In genomic region chr2:200266406-200266805, GRCh38 we compare ENCODE assay signal across 31 cellular contexts.
"Had no signal": no experiment of that assay in that cellular context is flagged by ENCODE, and none has a peak within 500 bp of the region (broad histone marks: within the 10 kb centered on the region; RNA-seq: fewer than 3 reads in every experiment).

No MANE protein-coding gene starts in this region.

- H3K9me3 ChIP-seq: adrenal gland, body of pancreas, breast epithelium had no signal

- H3K27ac ChIP-seq: adrenal gland, body of pancreas, brain microvascular endothelial cell, breast epithelium, VCaP had no signal

- H3K27me3 ChIP-seq: adrenal gland, body of pancreas, brain microvascular endothelial cell, breast epithelium had no signal

- H3K36me3 ChIP-seq: adrenal gland, brain microvascular endothelial cell, breast epithelium had no signal

- DNase-seq: activated B cell treated with CpG ODN at 0.5 μM for 24 hours; activated CD4-positive, alpha-beta memory T cell treated with anti-CD3 and anti-CD28 coated beads for 36 hours; activated CD4-positive, alpha-beta T cell treated with anti-CD3 and anti-CD28 coated beads for 4 hours; activated CD4-positive, alpha-beta T cell treated with anti-CD3 and anti-CD28 coated beads, Interleukin-2, amount 10 ng/mL, durations not matched to agents 24 days and 14 days; activated CD4-positive, alpha-beta T cell treated with anti-CD3 and anti-CD28 coated beads, Interleukin-2, amount 50 U/mL, for 1 hour; activated CD4-positive, alpha-beta T cell treated with anti-CD3 and anti-CD28 coated beads, Interleukin-2, amount 50 U/mL, for 4 hours; activated CD4-positive, CD25-positive, alpha-beta regulatory T cell treated with anti-CD3 and anti-CD28 coated beads, Interleukin-2, amount 50 U/mL, for 72 hours; activated CD8-positive, alpha-beta memory T cell treated with anti-CD3 and anti-CD28 coated beads, Interleukin-2, amount 50 U/mL, for 4 hours; activated CD8-positive, alpha-beta T cell treated with anti-CD3 and anti-CD28 coated beads for 36 hours; activated effector memory CD4-positive, alpha-beta T cell treated with anti-CD3 and anti-CD28 coated beads, Interleukin-2, amount 50 U/mL, for 16 hours; activated gamma-delta T cell treated with Interleukin-2 at 50 U/mL for 16 hours; activated naive CD4-positive, alpha-beta T cell; activated naive CD4-positive, alpha-beta T cell treated with anti-CD3 and anti-CD28 coated beads for 36 hours; activated naive CD4-positive, alpha-beta T cell treated with anti-CD3 and anti-CD28 coated beads, Interleukin-2, amount 50 U/mL, for 16 hours; activated naive CD8-positive, alpha-beta T cell treated with anti-CD3 and anti-CD28 coated beads for 36 hours; activated T-cell treated with anti-CD3 and anti-CD28 coated beads for 4 hours; activated T-cell treated with anti-CD3 and anti-CD28 coated beads, Interleukin-2, amount 50 U/mL, for 1 hour; activated T-cell treated with anti-CD3 and anti-CD28 coated beads, Interleukin-2, amount 50 U/mL, for 4 hours; activated T-cell treated with anti-CD3 and anti-CD28 coated beads, Interleukin-2, amount 50 U/mL, for 72 hours; adrenal gland; amniotic stem cell; aorta; body of pancreas; brain microvascular endothelial cell; central memory CD4-positive, alpha-beta T cell; T-helper 2 cell; T-helper 9 cell had no signal

- H3K4me1 ChIP-seq: adrenal gland, body of pancreas, breast epithelium had no signal

- H3K4me3 ChIP-seq: adrenal gland, body of pancreas, breast epithelium had no signal

- ATAC-seq: activated CD8-positive, alpha-beta T cell treated with anti-CD3 and anti-CD28 coated beads for 36 hours; activated naive CD4-positive, alpha-beta T cell treated with anti-CD3 and anti-CD28 coated beads, Interleukin-2, amount 50 U/mL, for 72 hours; activated T-cell treated with anti-CD3 and anti-CD28 coated beads, Interleukin-2, amount 50 U/mL, for 4 hours; activated T-cell treated with anti-CD3 and anti-CD28 coated beads, Interleukin-2, amount 50 U/mL, for 72 hours; activated T-helper 17 cell treated with anti-CD3 and anti-CD28 coated beads, Interleukin-2, amount 50 U/mL, for 72 hours; body of pancreas had no signal
